In the genomic region with DNA sequence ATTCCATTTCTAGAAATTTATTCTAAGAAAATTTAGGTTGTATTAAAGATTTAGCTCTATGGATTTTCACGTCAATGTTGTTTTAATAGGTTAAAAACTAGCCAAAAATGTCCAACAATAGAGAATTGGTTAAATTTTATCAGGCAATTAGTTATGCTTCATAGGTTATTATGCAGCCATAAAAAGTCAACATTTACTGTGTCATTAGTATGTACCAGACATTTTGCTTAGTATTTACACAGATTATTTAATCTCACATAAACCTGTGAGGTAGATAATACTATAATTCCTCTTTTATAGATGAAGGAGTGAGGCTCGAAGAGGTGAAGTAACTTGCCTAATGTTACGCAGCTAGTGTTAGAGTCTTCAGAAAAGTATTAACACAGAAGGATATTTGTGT, we compare ENCODE assay signal across 1 cellular context.
TF ChIP-seq lines count a peak whose summit lies in the region.

No MANE protein-coding gene starts in this region.

TF ChIP-seq in H1, 55 proteins besides CTCF, POLR2A, EP300 and RAD21:
- TF ChIP-seq RFX5 (IDR thresholded peaks at IDR 0.05; ENCODE audit: borderline replicate concordance, low read depth, low read length), result no peak
- TF ChIP-seq NRF1 (IDR thresholded peaks at IDR 0.05; ENCODE audit: low read depth, low read length), result no peak
- TF ChIP-seq EZH2 (IDR thresholded peaks at IDR 0.05; ENCODE audit: low read depth, low read length, severe bottlenecking), result no peak
- TF ChIP-seq FOSL1 (IDR thresholded peaks at IDR 0.05; ENCODE audit: insufficient read depth, low read depth, low read length), result no peak
- TF ChIP-seq CBX5 (IDR thresholded peaks at IDR 0.05; ENCODE audit: low read depth, low read length), result no peak
- TF ChIP-seq ZNF274 (IDR thresholded peaks at IDR 0.05; ENCODE audit: borderline replicate concordance, extremely low read depth, low read length), result no peak
- TF ChIP-seq, protein P1, sequence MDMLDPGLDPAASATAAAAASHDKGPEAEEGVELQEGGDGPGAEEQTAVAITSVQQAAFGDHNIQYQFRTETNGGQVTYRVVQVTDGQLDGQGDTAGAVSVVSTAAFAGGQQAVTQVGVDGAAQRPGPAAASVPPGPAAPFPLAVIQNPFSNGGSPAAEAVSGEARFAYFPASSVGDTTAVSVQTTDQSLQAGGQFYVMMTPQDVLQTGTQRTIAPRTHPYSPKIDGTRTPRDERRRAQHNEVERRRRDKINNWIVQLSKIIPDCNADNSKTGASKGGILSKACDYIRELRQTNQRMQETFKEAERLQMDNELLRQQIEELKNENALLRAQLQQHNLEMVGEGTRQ (IDR thresholded peaks at IDR 0.05; ENCODE audit: low read length), result no peak
- TF ChIP-seq GABPA (IDR thresholded peaks at IDR 0.05; ENCODE audit: borderline replicate concordance, insufficient read depth, low read length), result no peak
- TF ChIP-seq CEBPB (IDR thresholded peaks at IDR 0.05; ENCODE audit: low read depth, low read length), result no peak
- no peak for TF ChIP-seq SAP30 (IDR thresholded peaks at IDR 0.05; ENCODE audit: insufficient read depth, insufficient replicate concordance, low read length)
- no peak for TF ChIP-seq BACH1 (IDR thresholded peaks at IDR 0.05; ENCODE audit: low read length)
- TF ChIP-seq GTF2F1 (IDR thresholded peaks at IDR 0.05; ENCODE audit: borderline replicate concordance, low read depth, low read length), result no peak
